In the genomic region with DNA sequence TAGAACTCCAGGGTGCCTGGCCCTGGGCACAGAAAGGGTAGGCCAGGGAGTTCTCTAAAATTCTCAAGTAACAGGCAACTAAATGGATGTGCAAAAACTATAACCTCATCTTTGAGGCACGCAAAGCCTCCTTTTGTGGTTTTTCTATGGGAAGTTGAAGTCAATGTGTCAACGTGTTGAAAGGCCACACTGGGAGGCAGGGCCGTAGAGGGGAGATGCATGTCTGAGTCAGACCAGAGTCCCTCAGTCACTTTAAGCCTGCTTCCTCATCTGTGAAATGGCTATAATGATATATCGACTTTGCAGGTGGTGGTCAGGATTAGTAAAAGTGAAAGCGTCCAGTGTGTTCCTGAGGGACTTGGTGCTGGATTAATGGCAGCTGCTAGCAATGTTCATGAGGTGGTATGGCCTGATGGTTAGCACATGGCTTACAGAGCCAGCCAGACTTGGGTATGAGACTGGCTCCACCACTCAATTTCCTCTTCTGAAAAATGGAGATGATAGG, we compare ENCODE assay signal across 1 cellular context.
A peak's percentile ranks its signal among the peaks of the same experiment; 100 is the strongest.
TF ChIP-seq lines count a peak whose summit lies in the region.

No MANE protein-coding gene starts in this region.

TF ChIP-seq in GM12878, 131 proteins besides CTCF, POLR2A, EP300 and RAD21 (continued from another document and continues in another):
- TF ChIP-seq, protein P1, sequence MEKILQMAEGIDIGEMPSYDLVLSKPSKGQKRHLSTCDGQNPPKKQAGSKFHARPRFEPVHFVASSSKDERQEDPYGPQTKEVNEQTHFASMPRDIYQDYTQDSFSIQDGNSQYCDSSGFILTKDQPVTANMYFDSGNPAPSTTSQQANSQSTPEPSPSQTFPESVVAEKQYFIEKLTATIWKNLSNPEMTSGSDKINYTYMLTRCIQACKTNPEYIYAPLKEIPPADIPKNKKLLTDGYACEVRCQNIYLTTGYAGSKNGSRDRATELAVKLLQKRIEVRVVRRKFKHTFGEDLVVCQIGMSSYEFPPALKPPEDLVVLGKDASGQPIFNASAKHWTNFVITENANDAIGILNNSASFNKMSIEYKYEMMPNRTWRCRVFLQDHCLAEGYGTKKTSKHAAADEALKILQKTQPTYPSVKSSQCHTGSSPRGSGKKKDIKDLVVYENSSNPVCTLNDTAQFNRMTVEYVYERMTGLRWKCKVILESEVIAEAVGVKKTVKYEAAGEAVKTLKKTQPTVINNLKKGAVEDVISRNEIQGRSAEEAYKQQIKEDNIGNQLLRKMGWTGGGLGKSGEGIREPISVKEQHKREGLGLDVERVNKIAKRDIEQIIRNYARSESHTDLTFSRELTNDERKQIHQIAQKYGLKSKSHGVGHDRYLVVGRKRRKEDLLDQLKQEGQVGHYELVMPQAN (conservative IDR thresholded peaks at IDR 0.05): peak; percentile 40; the same call in 1 of the 2 replicates
- TF ChIP-seq GATAD2B (conservative IDR thresholded peaks at IDR 0.05; ENCODE audit: low read depth) (peak; percentile 91; the same call in 1 of the 2 replicates), STAT3 (IDR thresholded peaks at IDR 0.05; ENCODE audit: low read depth, low read length) (no peak), FOXM1 (IDR thresholded peaks at IDR 0.05; ENCODE audit: low read depth, low read length) (peak; percentile 91), CREB1 (IDR thresholded peaks at IDR 0.05; ENCODE audit: low read depth) (peak; percentile 59; the same call in 1 of the 2 replicates), YY1 (IDR thresholded peaks at IDR 0.05; ENCODE audit: low read depth, low read length) (peak; percentile 89), MYB (IDR thresholded peaks at IDR 0.05; ENCODE audit: borderline replicate concordance, low read depth, low read length) (no peak), EGR1 (IDR thresholded peaks at IDR 0.05; ENCODE audit: borderline replicate concordance in 1 of 2, low read depth in 2 of 2, low read length in 2 of 2) (0 out of 3 replicates have a peak, but pooled peaks of 1 of the 2 experiments have one; percentile 4), CHD1 (IDR thresholded peaks at IDR 0.05; ENCODE audit: low read depth, low read length) (no peak), ASH2L (IDR thresholded peaks at IDR 0.05; ENCODE audit: borderline replicate concordance, low read depth) (no peak), ZNF217 (IDR thresholded peaks at IDR 0.05) (peak; percentile 90), RCOR1 (conservative IDR thresholded peaks at IDR 0.05; ENCODE audit: low read depth, low read length) (peak; percentile 94), ATF7 (IDR thresholded peaks at IDR 0.05; ENCODE audit: low read depth) (peak; percentile 82), BACH1 (IDR thresholded peaks at IDR 0.05; ENCODE audit: borderline replicate concordance) (peak; percentile 77), SP1 (IDR thresholded peaks at IDR 0.05; ENCODE audit: low read depth, low read length) (no peak), PML (IDR thresholded peaks at IDR 0.05; ENCODE audit: low read length) (peak; percentile 62; the same call in 1 of the 2 replicates), POU2F2 (IDR thresholded peaks at IDR 0.05; ENCODE audit: borderline replicate concordance, low read depth, low read length) (peak; percentile 76), ZZZ3 (IDR thresholded peaks at IDR 0.05; ENCODE audit: control insufficient read depth, insufficient read length, low read depth) (no peak), DPF2 (IDR thresholded peaks at IDR 0.05) (peak; percentile 98), YBX1 (IDR thresholded peaks at IDR 0.05) (no peak), POLR2AphosphoS5 (IDR thresholded peaks at IDR 0.05; ENCODE audit: low read length) (peak; percentile 33; the same call in 1 of the 2 replicates), HDGF (IDR thresholded peaks at IDR 0.05) (peak; percentile 71; the same call in 1 of the 2 replicates), ZNF384 (IDR thresholded peaks at IDR 0.05; ENCODE audit: borderline replicate concordance, low read depth, low read length) (no peak), CHD2 (IDR thresholded peaks at IDR 0.05; ENCODE audit: borderline replicate concordance, low read depth, low read length) (peak; percentile 70), BHLHE40 (IDR thresholded peaks at IDR 0.05; ENCODE audit: borderline replicate concordance in 1 of 2, low read depth in 2 of 2, low read length in 1 of 2) (peak; percentile 66 to 72; a peak in 3 of 4 replicates)
- TF ChIP-seq, protein P2, sequence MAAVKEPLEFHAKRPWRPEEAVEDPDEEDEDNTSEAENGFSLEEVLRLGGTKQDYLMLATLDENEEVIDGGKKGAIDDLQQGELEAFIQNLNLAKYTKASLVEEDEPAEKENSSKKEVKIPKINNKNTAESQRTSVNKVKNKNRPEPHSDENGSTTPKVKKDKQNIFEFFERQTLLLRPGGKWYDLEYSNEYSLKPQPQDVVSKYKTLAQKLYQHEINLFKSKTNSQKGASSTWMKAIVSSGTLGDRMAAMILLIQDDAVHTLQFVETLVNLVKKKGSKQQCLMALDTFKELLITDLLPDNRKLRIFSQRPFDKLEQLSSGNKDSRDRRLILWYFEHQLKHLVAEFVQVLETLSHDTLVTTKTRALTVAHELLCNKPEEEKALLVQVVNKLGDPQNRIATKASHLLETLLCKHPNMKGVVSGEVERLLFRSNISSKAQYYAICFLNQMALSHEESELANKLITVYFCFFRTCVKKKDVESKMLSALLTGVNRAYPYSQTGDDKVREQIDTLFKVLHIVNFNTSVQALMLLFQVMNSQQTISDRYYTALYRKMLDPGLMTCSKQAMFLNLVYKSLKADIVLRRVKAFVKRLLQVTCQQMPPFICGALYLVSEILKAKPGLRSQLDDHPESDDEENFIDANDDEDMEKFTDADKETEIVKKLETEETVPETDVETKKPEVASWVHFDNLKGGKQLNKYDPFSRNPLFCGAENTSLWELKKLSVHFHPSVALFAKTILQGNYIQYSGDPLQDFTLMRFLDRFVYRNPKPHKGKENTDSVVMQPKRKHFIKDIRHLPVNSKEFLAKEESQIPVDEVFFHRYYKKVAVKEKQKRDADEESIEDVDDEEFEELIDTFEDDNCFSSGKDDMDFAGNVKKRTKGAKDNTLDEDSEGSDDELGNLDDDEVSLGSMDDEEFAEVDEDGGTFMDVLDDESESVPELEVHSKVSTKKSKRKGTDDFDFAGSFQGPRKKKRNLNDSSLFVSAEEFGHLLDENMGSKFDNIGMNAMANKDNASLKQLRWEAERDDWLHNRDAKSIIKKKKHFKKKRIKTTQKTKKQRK (IDR thresholded peaks at IDR 0.05; ENCODE audit: low read depth, low read length): no peak
- TF ChIP-seq, protein P3, sequence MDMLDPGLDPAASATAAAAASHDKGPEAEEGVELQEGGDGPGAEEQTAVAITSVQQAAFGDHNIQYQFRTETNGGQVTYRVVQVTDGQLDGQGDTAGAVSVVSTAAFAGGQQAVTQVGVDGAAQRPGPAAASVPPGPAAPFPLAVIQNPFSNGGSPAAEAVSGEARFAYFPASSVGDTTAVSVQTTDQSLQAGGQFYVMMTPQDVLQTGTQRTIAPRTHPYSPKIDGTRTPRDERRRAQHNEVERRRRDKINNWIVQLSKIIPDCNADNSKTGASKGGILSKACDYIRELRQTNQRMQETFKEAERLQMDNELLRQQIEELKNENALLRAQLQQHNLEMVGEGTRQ (IDR thresholded peaks at IDR 0.05; ENCODE audit: borderline replicate concordance, low read depth, low read length): no peak
- TF ChIP-seq, protein P4, sequence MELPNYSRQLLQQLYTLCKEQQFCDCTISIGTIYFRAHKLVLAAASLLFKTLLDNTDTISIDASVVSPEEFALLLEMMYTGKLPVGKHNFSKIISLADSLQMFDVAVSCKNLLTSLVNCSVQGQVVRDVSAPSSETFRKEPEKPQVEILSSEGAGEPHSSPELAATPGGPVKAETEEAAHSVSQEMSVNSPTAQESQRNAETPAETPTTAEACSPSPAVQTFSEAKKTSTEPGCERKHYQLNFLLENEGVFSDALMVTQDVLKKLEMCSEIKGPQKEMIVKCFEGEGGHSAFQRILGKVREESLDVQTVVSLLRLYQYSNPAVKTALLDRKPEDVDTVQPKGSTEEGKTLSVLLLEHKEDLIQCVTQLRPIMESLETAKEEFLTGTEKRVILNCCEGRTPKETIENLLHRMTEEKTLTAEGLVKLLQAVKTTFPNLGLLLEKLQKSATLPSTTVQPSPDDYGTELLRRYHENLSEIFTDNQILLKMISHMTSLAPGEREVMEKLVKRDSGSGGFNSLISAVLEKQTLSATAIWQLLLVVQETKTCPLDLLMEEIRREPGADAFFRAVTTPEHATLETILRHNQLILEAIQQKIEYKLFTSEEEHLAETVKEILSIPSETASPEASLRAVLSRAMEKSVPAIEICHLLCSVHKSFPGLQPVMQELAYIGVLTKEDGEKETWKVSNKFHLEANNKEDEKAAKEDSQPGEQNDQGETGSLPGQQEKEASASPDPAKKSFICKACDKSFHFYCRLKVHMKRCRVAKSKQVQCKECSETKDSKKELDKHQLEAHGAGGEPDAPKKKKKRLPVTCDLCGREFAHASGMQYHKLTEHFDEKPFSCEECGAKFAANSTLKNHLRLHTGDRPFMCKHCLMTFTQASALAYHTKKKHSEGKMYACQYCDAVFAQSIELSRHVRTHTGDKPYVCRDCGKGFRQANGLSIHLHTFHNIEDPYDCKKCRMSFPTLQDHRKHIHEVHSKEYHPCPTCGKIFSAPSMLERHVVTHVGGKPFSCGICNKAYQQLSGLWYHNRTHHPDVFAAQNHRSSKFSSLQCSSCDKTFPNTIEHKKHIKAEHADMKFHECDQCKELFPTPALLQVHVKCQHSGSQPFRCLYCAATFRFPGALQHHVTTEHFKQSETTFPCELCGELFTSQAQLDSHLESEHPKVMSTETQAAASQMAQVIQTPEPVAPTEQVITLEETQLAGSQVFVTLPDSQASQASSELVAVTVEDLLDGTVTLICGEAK (IDR thresholded peaks at IDR 0.05; ENCODE audit: borderline replicate concordance): no peak
- TF ChIP-seq, protein P5, sequence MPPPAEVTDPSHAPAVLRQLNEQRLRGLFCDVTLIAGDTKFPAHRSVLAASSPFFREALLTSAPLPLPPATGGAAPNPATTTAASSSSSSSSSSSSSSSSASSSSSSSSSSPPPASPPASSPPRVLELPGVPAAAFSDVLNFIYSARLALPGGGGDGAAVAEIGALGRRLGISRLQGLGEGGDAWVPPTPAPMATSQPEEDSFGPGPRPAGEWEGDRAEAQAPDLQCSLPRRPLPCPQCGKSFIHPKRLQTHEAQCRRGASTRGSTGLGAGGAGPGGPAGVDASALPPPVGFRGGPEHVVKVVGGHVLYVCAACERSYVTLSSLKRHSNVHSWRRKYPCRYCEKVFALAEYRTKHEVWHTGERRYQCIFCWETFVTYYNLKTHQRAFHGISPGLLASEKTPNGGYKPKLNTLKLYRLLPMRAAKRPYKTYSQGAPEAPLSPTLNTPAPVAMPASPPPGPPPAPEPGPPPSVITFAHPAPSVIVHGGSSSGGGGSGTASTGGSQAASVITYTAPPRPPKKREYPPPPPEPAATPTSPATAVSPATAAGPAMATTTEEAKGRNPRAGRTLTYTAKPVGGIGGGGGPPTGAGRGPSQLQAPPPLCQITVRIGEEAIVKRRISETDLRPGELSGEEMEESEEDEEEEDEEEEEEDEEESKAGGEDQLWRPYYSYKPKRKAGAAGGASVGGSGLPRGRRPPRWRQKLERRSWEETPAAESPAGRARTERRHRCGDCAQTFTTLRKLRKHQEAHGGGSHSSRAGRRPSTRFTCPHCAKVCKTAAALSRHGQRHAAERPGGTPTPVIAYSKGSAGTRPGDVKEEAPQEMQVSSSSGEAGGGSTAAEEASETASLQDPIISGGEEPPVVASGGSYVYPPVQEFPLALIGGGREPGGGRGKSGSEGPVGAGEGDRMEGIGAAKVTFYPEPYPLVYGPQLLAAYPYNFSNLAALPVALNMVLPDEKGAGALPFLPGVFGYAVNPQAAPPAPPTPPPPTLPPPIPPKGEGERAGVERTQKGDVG (CRISPR knock-in tag; IDR thresholded peaks at IDR 0.05): no peak
- TF ChIP-seq, protein P6, sequence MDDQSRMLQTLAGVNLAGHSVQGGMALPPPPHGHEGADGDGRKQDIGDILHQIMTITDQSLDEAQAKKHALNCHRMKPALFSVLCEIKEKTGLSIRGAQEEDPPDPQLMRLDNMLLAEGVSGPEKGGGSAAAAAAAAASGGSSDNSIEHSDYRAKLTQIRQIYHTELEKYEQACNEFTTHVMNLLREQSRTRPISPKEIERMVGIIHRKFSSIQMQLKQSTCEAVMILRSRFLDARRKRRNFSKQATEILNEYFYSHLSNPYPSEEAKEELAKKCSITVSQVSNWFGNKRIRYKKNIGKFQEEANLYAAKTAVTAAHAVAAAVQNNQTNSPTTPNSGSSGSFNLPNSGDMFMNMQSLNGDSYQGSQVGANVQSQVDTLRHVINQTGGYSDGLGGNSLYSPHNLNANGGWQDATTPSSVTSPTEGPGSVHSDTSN (IDR thresholded peaks at IDR 0.05; ENCODE audit: insufficient replicate concordance, low read depth, low read length): peak; percentile 78
- TF ChIP-seq, protein P7, sequence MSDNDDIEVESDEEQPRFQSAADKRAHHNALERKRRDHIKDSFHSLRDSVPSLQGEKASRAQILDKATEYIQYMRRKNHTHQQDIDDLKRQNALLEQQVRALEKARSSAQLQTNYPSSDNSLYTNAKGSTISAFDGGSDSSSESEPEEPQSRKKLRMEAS (IDR thresholded peaks at IDR 0.05; ENCODE audit: low read depth, low read length): peak; percentile 60; the same call in 1 of the 2 replicates
- TF ChIP-seq, protein P8, sequence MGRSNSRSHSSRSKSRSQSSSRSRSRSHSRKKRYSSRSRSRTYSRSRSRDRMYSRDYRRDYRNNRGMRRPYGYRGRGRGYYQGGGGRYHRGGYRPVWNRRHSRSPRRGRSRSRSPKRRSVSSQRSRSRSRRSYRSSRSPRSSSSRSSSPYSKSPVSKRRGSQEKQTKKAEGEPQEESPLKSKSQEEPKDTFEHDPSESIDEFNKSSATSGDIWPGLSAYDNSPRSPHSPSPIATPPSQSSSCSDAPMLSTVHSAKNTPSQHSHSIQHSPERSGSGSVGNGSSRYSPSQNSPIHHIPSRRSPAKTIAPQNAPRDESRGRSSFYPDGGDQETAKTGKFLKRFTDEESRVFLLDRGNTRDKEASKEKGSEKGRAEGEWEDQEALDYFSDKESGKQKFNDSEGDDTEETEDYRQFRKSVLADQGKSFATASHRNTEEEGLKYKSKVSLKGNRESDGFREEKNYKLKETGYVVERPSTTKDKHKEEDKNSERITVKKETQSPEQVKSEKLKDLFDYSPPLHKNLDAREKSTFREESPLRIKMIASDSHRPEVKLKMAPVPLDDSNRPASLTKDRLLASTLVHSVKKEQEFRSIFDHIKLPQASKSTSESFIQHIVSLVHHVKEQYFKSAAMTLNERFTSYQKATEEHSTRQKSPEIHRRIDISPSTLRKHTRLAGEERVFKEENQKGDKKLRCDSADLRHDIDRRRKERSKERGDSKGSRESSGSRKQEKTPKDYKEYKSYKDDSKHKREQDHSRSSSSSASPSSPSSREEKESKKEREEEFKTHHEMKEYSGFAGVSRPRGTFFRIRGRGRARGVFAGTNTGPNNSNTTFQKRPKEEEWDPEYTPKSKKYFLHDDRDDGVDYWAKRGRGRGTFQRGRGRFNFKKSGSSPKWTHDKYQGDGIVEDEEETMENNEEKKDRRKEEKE (IDR thresholded peaks at IDR 0.05): no peak
- TF ChIP-seq, protein P9, sequence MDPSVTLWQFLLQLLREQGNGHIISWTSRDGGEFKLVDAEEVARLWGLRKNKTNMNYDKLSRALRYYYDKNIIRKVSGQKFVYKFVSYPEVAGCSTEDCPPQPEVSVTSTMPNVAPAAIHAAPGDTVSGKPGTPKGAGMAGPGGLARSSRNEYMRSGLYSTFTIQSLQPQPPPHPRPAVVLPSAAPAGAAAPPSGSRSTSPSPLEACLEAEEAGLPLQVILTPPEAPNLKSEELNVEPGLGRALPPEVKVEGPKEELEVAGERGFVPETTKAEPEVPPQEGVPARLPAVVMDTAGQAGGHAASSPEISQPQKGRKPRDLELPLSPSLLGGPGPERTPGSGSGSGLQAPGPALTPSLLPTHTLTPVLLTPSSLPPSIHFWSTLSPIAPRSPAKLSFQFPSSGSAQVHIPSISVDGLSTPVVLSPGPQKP (IDR thresholded peaks at IDR 0.05; ENCODE audit: low read depth, low read length): no peak
